ENCODE assay signal across 1 cellular context in the genomic region with DNA sequence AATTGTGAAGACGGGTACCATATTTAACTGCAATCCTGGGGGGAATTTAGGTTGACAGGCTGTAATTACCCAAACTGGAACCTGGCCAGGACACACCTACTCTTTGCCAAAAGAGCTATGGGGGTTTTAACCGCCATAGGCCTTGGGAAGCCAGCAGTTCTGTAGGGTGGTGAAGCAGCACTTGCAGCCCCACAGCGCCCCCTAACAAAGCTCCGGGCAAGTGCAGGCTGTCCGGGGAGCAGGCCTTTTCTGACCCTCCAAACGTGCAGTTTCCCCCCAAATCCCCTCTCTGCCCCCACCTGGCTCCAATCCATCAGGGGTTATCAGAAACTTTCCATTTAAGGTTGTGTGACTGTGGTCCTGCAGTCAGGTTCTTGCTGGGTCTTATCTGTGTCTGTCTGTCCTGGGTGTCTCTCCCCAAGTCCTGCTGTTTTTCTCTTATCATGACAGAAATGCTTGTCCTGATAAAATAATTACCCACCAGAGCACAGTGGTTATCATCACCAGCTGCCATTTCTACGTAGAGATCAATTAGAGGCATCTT.
TF ChIP-seq lines count a peak whose summit lies in the region.

No MANE protein-coding gene starts in this region.

TF ChIP-seq in K562, 482 proteins besides CTCF, POLR2A, EP300 and RAD21 (continued from another document and continues in another):
- TF ChIP-seq TEAD4 (IDR thresholded peaks at IDR 0.05; ENCODE audit: low read length) = peak; percentile 98
- no peak for TF ChIP-seq TEAD4 (CRISPR knock-in tag; IDR thresholded peaks at IDR 0.05; ENCODE audit: borderline replicate concordance)
- TF ChIP-seq, protein P1, sequence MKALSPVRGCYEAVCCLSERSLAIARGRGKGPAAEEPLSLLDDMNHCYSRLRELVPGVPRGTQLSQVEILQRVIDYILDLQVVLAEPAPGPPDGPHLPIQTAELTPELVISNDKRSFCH (CRISPR knock-in tag; IDR thresholded peaks at IDR 0.05) = no peak
- TF ChIP-seq, protein P1 (tag; IDR thresholded peaks at IDR 0.05) = no peak
- TF ChIP-seq, protein P2, sequence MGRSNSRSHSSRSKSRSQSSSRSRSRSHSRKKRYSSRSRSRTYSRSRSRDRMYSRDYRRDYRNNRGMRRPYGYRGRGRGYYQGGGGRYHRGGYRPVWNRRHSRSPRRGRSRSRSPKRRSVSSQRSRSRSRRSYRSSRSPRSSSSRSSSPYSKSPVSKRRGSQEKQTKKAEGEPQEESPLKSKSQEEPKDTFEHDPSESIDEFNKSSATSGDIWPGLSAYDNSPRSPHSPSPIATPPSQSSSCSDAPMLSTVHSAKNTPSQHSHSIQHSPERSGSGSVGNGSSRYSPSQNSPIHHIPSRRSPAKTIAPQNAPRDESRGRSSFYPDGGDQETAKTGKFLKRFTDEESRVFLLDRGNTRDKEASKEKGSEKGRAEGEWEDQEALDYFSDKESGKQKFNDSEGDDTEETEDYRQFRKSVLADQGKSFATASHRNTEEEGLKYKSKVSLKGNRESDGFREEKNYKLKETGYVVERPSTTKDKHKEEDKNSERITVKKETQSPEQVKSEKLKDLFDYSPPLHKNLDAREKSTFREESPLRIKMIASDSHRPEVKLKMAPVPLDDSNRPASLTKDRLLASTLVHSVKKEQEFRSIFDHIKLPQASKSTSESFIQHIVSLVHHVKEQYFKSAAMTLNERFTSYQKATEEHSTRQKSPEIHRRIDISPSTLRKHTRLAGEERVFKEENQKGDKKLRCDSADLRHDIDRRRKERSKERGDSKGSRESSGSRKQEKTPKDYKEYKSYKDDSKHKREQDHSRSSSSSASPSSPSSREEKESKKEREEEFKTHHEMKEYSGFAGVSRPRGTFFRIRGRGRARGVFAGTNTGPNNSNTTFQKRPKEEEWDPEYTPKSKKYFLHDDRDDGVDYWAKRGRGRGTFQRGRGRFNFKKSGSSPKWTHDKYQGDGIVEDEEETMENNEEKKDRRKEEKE (IDR thresholded peaks at IDR 0.05; ENCODE audit: borderline replicate concordance in 1 of 2, control insufficient read depth in 1 of 2, low read depth in 2 of 2, low read length in 1 of 2) = no peak
- TF ChIP-seq, protein P3, sequence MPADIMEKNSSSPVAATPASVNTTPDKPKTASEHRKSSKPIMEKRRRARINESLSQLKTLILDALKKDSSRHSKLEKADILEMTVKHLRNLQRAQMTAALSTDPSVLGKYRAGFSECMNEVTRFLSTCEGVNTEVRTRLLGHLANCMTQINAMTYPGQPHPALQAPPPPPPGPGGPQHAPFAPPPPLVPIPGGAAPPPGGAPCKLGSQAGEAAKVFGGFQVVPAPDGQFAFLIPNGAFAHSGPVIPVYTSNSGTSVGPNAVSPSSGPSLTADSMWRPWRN (IDR thresholded peaks at IDR 0.05; ENCODE audit: low read depth) = peak; percentile 40; the same call in 1 of the 2 replicates
- TF ChIP-seq CSDE1 (IDR thresholded peaks at IDR 0.05) = no peak
- TF ChIP-seq FUS (optimal IDR thresholded peaks at IDR 0.05; ENCODE audit: low read depth, low read length) = no peak
- TF ChIP-seq CC2D1A (IDR thresholded peaks at IDR 0.05) = peak; percentile 67; the same call in 1 of the 2 replicates
- TF ChIP-seq SPI1 (IDR thresholded peaks at IDR 0.05; ENCODE audit: borderline replicate concordance, low read depth, low read length) = 0 out of 2 replicates have a peak, but pooled peaks have one; percentile 22
- TF ChIP-seq, protein P4, sequence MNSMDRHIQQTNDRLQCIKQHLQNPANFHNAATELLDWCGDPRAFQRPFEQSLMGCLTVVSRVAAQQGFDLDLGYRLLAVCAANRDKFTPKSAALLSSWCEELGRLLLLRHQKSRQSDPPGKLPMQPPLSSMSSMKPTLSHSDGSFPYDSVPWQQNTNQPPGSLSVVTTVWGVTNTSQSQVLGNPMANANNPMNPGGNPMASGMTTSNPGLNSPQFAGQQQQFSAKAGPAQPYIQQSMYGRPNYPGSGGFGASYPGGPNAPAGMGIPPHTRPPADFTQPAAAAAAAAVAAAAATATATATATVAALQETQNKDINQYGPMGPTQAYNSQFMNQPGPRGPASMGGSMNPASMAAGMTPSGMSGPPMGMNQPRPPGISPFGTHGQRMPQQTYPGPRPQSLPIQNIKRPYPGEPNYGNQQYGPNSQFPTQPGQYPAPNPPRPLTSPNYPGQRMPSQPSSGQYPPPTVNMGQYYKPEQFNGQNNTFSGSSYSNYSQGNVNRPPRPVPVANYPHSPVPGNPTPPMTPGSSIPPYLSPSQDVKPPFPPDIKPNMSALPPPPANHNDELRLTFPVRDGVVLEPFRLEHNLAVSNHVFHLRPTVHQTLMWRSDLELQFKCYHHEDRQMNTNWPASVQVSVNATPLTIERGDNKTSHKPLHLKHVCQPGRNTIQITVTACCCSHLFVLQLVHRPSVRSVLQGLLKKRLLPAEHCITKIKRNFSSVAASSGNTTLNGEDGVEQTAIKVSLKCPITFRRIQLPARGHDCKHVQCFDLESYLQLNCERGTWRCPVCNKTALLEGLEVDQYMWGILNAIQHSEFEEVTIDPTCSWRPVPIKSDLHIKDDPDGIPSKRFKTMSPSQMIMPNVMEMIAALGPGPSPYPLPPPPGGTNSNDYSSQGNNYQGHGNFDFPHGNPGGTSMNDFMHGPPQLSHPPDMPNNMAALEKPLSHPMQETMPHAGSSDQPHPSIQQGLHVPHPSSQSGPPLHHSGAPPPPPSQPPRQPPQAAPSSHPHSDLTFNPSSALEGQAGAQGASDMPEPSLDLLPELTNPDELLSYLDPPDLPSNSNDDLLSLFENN (IDR thresholded peaks at IDR 0.05; ENCODE audit: low read depth in 2 of 2, low read length in 2 of 2) = peak in 1 of 2 experiments; percentile 36; a peak in 1 of 4 replicates
- peak; percentile 75 for TF ChIP-seq STAT5A (IDR thresholded peaks at IDR 0.05; ENCODE audit: borderline replicate concordance, low read length)
- 0 out of 2 replicates have a peak, but pooled peaks have one; percentile 30 for TF ChIP-seq ZEB2 (IDR thresholded peaks at IDR 0.05)
- TF ChIP-seq FOXJ2 (tag; IDR thresholded peaks at IDR 0.05) = no peak
- peak; percentile 26; the same call in 1 of the 2 replicates for TF ChIP-seq ZFX (CRISPR knock-in tag; IDR thresholded peaks at IDR 0.05)
- TF ChIP-seq NCOR1 (IDR thresholded peaks at IDR 0.05) = peak; percentile 92
- peak; percentile 82 for TF ChIP-seq LCOR (CRISPR knock-in tag; IDR thresholded peaks at IDR 0.05)
- peak; percentile 68; the same call in 1 of the 2 replicates for TF ChIP-seq ZNF644 (tag; IDR thresholded peaks at IDR 0.05; ENCODE audit: low read depth)
- TF ChIP-seq NFRKB (IDR thresholded peaks at IDR 0.05; ENCODE audit: low read depth) = no peak
- TF ChIP-seq, protein P5, sequence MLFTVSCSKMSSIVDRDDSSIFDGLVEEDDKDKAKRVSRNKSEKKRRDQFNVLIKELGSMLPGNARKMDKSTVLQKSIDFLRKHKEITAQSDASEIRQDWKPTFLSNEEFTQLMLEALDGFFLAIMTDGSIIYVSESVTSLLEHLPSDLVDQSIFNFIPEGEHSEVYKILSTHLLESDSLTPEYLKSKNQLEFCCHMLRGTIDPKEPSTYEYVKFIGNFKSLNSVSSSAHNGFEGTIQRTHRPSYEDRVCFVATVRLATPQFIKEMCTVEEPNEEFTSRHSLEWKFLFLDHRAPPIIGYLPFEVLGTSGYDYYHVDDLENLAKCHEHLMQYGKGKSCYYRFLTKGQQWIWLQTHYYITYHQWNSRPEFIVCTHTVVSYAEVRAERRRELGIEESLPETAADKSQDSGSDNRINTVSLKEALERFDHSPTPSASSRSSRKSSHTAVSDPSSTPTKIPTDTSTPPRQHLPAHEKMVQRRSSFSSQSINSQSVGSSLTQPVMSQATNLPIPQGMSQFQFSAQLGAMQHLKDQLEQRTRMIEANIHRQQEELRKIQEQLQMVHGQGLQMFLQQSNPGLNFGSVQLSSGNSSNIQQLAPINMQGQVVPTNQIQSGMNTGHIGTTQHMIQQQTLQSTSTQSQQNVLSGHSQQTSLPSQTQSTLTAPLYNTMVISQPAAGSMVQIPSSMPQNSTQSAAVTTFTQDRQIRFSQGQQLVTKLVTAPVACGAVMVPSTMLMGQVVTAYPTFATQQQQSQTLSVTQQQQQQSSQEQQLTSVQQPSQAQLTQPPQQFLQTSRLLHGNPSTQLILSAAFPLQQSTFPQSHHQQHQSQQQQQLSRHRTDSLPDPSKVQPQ (CRISPR knock-in tag; IDR thresholded peaks at IDR 0.05; ENCODE audit: borderline replicate concordance) = no peak
- peak; percentile 77 for TF ChIP-seq ZNF766 (CRISPR knock-in tag; conservative IDR thresholded peaks at IDR 0.05)
- TF ChIP-seq, protein P6, sequence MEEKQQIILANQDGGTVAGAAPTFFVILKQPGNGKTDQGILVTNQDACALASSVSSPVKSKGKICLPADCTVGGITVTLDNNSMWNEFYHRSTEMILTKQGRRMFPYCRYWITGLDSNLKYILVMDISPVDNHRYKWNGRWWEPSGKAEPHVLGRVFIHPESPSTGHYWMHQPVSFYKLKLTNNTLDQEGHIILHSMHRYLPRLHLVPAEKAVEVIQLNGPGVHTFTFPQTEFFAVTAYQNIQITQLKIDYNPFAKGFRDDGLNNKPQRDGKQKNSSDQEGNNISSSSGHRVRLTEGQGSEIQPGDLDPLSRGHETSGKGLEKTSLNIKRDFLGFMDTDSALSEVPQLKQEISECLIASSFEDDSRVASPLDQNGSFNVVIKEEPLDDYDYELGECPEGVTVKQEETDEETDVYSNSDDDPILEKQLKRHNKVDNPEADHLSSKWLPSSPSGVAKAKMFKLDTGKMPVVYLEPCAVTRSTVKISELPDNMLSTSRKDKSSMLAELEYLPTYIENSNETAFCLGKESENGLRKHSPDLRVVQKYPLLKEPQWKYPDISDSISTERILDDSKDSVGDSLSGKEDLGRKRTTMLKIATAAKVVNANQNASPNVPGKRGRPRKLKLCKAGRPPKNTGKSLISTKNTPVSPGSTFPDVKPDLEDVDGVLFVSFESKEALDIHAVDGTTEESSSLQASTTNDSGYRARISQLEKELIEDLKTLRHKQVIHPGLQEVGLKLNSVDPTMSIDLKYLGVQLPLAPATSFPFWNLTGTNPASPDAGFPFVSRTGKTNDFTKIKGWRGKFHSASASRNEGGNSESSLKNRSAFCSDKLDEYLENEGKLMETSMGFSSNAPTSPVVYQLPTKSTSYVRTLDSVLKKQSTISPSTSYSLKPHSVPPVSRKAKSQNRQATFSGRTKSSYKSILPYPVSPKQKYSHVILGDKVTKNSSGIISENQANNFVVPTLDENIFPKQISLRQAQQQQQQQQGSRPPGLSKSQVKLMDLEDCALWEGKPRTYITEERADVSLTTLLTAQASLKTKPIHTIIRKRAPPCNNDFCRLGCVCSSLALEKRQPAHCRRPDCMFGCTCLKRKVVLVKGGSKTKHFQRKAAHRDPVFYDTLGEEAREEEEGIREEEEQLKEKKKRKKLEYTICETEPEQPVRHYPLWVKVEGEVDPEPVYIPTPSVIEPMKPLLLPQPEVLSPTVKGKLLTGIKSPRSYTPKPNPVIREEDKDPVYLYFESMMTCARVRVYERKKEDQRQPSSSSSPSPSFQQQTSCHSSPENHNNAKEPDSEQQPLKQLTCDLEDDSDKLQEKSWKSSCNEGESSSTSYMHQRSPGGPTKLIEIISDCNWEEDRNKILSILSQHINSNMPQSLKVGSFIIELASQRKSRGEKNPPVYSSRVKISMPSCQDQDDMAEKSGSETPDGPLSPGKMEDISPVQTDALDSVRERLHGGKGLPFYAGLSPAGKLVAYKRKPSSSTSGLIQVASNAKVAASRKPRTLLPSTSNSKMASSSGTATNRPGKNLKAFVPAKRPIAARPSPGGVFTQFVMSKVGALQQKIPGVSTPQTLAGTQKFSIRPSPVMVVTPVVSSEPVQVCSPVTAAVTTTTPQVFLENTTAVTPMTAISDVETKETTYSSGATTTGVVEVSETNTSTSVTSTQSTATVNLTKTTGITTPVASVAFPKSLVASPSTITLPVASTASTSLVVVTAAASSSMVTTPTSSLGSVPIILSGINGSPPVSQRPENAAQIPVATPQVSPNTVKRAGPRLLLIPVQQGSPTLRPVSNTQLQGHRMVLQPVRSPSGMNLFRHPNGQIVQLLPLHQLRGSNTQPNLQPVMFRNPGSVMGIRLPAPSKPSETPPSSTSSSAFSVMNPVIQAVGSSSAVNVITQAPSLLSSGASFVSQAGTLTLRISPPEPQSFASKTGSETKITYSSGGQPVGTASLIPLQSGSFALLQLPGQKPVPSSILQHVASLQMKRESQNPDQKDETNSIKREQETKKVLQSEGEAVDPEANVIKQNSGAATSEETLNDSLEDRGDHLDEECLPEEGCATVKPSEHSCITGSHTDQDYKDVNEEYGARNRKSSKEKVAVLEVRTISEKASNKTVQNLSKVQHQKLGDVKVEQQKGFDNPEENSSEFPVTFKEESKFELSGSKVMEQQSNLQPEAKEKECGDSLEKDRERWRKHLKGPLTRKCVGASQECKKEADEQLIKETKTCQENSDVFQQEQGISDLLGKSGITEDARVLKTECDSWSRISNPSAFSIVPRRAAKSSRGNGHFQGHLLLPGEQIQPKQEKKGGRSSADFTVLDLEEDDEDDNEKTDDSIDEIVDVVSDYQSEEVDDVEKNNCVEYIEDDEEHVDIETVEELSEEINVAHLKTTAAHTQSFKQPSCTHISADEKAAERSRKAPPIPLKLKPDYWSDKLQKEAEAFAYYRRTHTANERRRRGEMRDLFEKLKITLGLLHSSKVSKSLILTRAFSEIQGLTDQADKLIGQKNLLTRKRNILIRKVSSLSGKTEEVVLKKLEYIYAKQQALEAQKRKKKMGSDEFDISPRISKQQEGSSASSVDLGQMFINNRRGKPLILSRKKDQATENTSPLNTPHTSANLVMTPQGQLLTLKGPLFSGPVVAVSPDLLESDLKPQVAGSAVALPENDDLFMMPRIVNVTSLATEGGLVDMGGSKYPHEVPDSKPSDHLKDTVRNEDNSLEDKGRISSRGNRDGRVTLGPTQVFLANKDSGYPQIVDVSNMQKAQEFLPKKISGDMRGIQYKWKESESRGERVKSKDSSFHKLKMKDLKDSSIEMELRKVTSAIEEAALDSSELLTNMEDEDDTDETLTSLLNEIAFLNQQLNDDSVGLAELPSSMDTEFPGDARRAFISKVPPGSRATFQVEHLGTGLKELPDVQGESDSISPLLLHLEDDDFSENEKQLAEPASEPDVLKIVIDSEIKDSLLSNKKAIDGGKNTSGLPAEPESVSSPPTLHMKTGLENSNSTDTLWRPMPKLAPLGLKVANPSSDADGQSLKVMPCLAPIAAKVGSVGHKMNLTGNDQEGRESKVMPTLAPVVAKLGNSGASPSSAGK (IDR thresholded peaks at IDR 0.05) = no peak
- no peak for TF ChIP-seq ZC3H8 (IDR thresholded peaks at IDR 0.05)
- TF ChIP-seq, protein P7, sequence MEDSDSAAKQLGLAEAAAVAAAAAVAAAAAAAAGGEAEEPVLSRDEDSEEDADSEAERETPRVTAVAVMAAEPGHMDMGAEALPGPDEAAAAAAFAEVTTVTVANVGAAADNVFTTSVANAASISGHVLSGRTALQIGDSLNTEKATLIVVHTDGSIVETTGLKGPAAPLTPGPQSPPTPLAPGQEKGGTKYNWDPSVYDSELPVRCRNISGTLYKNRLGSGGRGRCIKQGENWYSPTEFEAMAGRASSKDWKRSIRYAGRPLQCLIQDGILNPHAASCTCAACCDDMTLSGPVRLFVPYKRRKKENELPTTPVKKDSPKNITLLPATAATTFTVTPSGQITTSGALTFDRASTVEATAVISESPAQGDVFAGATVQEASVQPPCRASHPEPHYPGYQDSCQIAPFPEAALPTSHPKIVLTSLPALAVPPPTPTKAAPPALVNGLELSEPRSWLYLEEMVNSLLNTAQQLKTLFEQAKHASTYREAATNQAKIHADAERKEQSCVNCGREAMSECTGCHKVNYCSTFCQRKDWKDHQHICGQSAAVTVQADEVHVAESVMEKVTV (CRISPR knock-in tag; IDR thresholded peaks at IDR 0.05) = peak; percentile 38; the same call in 1 of the 2 replicates
- TF ChIP-seq CCNT2 (IDR thresholded peaks at IDR 0.05; ENCODE audit: borderline replicate concordance, extremely low read depth, insufficient read length, low read depth, low read length) = peak; percentile 54
- no peak for TF ChIP-seq ZNF444 (CRISPR knock-in tag; IDR thresholded peaks at IDR 0.05)
- no peak for TF ChIP-seq BRCA1 (IDR thresholded peaks at IDR 0.05)
- no peak for TF ChIP-seq BRCA1 (CRISPR knock-in tag; IDR thresholded peaks at IDR 0.05)
- peak; percentile 86 for TF ChIP-seq ZNF589 (CRISPR knock-in tag; IDR thresholded peaks at IDR 0.05; ENCODE audit: low read depth)
